Comparison of ENCODE assay signal across 1 cellular context in the genomic region with DNA sequence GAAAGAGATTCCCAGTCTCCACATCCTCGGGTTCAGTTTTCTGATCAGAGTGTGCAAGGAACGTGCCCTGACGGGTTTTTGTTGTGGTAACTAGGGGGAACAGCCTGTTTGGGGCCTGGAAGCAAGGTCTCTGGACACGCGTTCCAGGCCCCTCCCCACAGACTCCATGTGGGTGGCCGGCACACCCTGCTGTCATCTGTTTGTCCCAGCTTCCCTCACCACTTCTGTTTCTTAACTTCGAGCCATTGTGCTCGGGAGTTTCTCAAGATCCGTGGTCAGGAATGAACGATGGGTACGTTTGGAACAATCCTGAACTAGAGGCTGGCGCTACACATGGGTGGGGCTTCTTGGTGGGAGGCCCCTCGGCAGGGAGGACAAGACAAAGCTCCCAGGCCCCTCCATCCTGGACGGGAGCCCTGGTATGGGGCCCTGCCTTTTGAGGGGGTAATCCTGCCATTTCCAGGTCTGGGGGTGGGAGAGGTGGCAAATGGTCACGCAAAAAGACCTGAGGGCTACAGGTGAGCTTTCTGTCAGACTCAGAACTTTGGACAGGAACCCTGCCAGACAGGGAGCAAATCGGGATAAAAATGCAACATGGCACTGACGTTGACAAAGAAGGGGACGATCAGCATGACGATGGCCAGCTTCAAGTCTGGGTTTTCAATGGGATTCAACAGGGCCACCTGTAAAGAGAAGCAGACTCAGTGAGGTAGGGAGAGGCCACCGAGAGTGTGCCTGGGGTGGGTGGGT.
TF ChIP-seq lines count a peak whose summit lies in the region.

No MANE protein-coding gene starts in this region.

TF ChIP-seq in IMR-90, 13 proteins besides CTCF, POLR2A, EP300 and RAD21:
- TF ChIP-seq CEBPB (IDR thresholded peaks at IDR 0.05; ENCODE audit: low read depth, low read length) (no peak), MAFK (IDR thresholded peaks at IDR 0.05; ENCODE audit: low read depth, low read length) (no peak), CHD1 (IDR thresholded peaks at IDR 0.05; ENCODE audit: low read depth, low read length) (no peak), MAZ (IDR thresholded peaks at IDR 0.05; ENCODE audit: borderline replicate concordance, low read depth, low read length) (no peak), MXI1 (IDR thresholded peaks at IDR 0.05; ENCODE audit: borderline replicate concordance, low read depth, low read length) (no peak), BHLHE40 (IDR thresholded peaks at IDR 0.05; ENCODE audit: low read depth, low read length) (no peak), RCOR1 (IDR thresholded peaks at IDR 0.05; ENCODE audit: insufficient replicate concordance, low read length) (no peak)
- TF ChIP-seq, protein P1, sequence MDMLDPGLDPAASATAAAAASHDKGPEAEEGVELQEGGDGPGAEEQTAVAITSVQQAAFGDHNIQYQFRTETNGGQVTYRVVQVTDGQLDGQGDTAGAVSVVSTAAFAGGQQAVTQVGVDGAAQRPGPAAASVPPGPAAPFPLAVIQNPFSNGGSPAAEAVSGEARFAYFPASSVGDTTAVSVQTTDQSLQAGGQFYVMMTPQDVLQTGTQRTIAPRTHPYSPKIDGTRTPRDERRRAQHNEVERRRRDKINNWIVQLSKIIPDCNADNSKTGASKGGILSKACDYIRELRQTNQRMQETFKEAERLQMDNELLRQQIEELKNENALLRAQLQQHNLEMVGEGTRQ (IDR thresholded peaks at IDR 0.05; ENCODE audit: low read depth, low read length): no peak
- TF ChIP-seq, protein P2, sequence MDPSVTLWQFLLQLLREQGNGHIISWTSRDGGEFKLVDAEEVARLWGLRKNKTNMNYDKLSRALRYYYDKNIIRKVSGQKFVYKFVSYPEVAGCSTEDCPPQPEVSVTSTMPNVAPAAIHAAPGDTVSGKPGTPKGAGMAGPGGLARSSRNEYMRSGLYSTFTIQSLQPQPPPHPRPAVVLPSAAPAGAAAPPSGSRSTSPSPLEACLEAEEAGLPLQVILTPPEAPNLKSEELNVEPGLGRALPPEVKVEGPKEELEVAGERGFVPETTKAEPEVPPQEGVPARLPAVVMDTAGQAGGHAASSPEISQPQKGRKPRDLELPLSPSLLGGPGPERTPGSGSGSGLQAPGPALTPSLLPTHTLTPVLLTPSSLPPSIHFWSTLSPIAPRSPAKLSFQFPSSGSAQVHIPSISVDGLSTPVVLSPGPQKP (IDR thresholded peaks at IDR 0.05; ENCODE audit: borderline replicate concordance, low read depth, low read length): no peak
